In the genomic region with DNA sequence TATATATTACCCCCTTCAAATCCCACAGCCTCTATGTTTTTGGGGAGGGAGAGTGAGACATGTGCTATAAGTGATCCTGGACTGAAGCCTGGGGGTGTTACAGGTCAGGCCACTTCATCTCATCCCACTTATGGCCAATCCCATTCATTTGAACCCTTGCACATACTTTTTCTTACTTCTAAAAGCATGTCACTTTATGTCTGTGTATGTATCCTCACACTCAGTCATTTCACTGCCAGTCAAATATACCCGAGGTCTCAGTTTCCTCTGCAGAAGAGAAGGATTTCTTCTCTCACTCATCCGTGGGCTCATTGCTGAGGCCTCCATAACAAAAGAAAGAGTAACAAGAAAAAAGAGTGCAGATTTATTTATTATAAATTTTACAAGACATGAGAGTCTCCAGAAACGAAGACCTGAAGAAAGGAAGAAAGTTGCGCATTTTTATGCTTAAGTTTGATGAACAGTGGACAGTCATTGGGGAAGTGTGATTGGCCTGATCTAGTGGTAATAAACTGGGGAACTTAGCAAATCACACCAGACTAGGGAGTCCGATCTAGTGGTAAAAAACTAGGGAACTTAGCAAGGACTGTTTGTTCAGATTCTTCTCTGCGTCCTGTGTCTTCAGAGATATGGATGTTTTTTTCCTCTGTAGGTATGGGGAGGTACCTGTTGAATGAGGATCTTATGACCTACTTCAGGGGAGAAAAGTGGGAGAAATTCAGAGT, we compare ENCODE assay signal across 20 cellular contexts. TPM values are rescaled to one million over a fixed set of nuclear protein-coding genes. Genes with fewer than 3 reads are reported as not detected.
DNase-seq lines count a peak whose midpoint lies in the region; ATAC-seq and TF ChIP-seq lines count a peak whose summit lies in the region.
"Had no signal": no experiment of that assay in that cellular context is flagged by ENCODE, and none has a peak within 500 bp of the region (broad histone marks: within the 10 kb centered on the region; RNA-seq: fewer than 3 reads in every experiment).

No MANE protein-coding gene starts in this region.

- peak overlapping the region; percentile 24 for H3K4me3 Mint-ChIP-seq in T-helper 2 cell treated with Interferon-gamma antibody and Interleukin-4, amounts not matched to agents 5 μg/mL and 100 μg/mL, for 36 hours
- no peak overlapping the region for H3K4me3 Mint-ChIP-seq in activated naive CD4-positive, alpha-beta T cell treated with anti-CD3 and anti-CD28 coated beads, Interleukin-2, amount 10 ng/mL, durations not matched to agents 7 days and 5 days
- peak overlapping the region; percentile 41 for H3K4me3 Mint-ChIP-seq in activated T-helper 1 cell treated with anti-CD3 and anti-CD28 coated beads, Interleukin-12 subunit alpha, Interleukin-12 subunit beta, Interleukin-2, Interleukin-4 antibody, amounts not matched to agents 30 ng/mL and 10 ng/mL and 1 ng/mL, durations not matched to agents 14 hours and 24 hours and 36 hours
- H3K4me3 Mint-ChIP-seq in stimulated activated effector memory CD8-positive, alpha-beta T cell treated with anti-CD3 and anti-CD28 coated beads, Interleukin-12 subunit alpha, Interleukin-12 subunit beta, amount 100 ng/mL, for 72 hours = no peak overlapping the region

- peaks cover 3% of the 10 kb centered on the region for H3K36me3 Mint-ChIP-seq in T-helper 2 cell treated with Interferon-gamma antibody and Interleukin-4, amounts not matched to agents 5 μg/mL and 100 μg/mL, for 36 hours (ENCODE audit: low read depth)
- peaks cover 0 to 5% of the 10 kb centered on the region in 2 donors for H3K36me3 Mint-ChIP-seq in activated naive CD4-positive, alpha-beta T cell treated with anti-CD3 and anti-CD28 coated beads, Interleukin-2, amount 50 U/mL, for 72 hours
- H3K36me3 Mint-ChIP-seq in activated naive CD4-positive, alpha-beta T cell treated with anti-CD3 and anti-CD28 coated beads, Interleukin-2, amount 10 ng/mL, durations not matched to agents 7 days and 5 days = peaks cover 5% of the 10 kb centered on the region
- peaks cover 4% of the 10 kb centered on the region for H3K36me3 Mint-ChIP-seq in activated T-helper 1 cell treated with anti-CD3 and anti-CD28 coated beads, Interleukin-12 subunit alpha, Interleukin-12 subunit beta, Interleukin-2, Interleukin-4 antibody, amounts not matched to agents 30 ng/mL and 10 ng/mL and 1 ng/mL, durations not matched to agents 14 hours and 24 hours and 36 hours (ENCODE audit: low read depth)
- no peaks in the 10 kb centered on the region for H3K36me3 Mint-ChIP-seq in stimulated activated effector memory CD8-positive, alpha-beta T cell treated with anti-CD3 and anti-CD28 coated beads, Interleukin-12 subunit alpha, Interleukin-12 subunit beta, amount 100 ng/mL, for 72 hours

- ATAC-seq in activated naive CD4-positive, alpha-beta T cell treated with anti-CD3 and anti-CD28 coated beads, Interleukin-2, amount 50 U/mL, for 72 hours = peak; percentile 38 to 65
- peak; percentile 43 for ATAC-seq in stimulated activated effector memory CD8-positive, alpha-beta T cell treated with anti-CD3 and anti-CD28 coated beads, Interleukin-12 subunit alpha, Interleukin-12 subunit beta, amount 100 ng/mL, for 72 hours
- ATAC-seq in HG02588 (IDR thresholded peaks at IDR 0.05; ENCODE audit: unreplicated experiment) = no peak
- ATAC-seq: K562 had no signal

- intact Hi-C loops in activated T-helper 1 cell treated with anti-CD3 and anti-CD28 coated beads, Interleukin-12 subunit alpha, Interleukin-12 subunit beta, Interleukin-2, Interleukin-4 antibody, amounts not matched to agents 30 ng/mL and 10 ng/mL and 1 ng/mL, durations not matched to agents 14 hours and 24 hours and 36 hours (cut with micrococcal nuclease) = loop anchor here (1.0 to 5.0 kb wide), 11 partner anchors 9 to 256 kb away; no protein-coding TSS in a partner anchor

- H3K27me3 Mint-ChIP-seq in T-helper 2 cell treated with Interferon-gamma antibody and Interleukin-4, amounts not matched to agents 5 μg/mL and 100 μg/mL, for 36 hours (ENCODE audit: low read depth) = peaks cover 3% of the 10 kb centered on the region
- no peaks in the 10 kb centered on the region for H3K27me3 Mint-ChIP-seq in activated naive CD4-positive, alpha-beta T cell treated with anti-CD3 and anti-CD28 coated beads, Interleukin-2, amount 10 ng/mL, durations not matched to agents 7 days and 5 days
- no peaks in the 10 kb centered on the region for H3K27me3 Mint-ChIP-seq in activated T-helper 1 cell treated with anti-CD3 and anti-CD28 coated beads, Interleukin-12 subunit alpha, Interleukin-12 subunit beta, Interleukin-2, Interleukin-4 antibody, amounts not matched to agents 30 ng/mL and 10 ng/mL and 1 ng/mL, durations not matched to agents 14 hours and 24 hours and 36 hours (ENCODE audit: insufficient read depth)

- no peak for DNase-seq in T-helper 2 cell treated with Interferon-gamma antibody and Interleukin-4, amounts not matched to agents 5 μg/mL and 100 μg/mL, for 36 hours (ENCODE audit: low spot score)
- DNase-seq in T-helper 2 cell (no peak), coronary artery (ENCODE audit: low spot score) (no peak)
- DNase-seq in activated naive CD4-positive, alpha-beta T cell treated with anti-CD3 and anti-CD28 coated beads, Interleukin-2, amount 50 U/mL, for 72 hours (ENCODE audit: low spot score in 2 of 2) = no peak
- DNase-seq in activated naive CD4-positive, alpha-beta T cell treated with anti-CD3 and anti-CD28 coated beads, Interleukin-2, amount 10 ng/mL, durations not matched to agents 7 days and 5 days = no peak
- DNase-seq in activated T-helper 1 cell treated with anti-CD3 and anti-CD28 coated beads, Interleukin-12 subunit alpha, Interleukin-12 subunit beta, Interleukin-2, Interleukin-4 antibody, amounts not matched to agents 30 ng/mL and 10 ng/mL and 1 ng/mL, durations not matched to agents 14 hours and 24 hours and 36 hours (ENCODE audit: low spot score) = no peak
- no peak for DNase-seq in stimulated activated effector memory CD8-positive, alpha-beta T cell treated with anti-CD3 and anti-CD28 coated beads, Interleukin-12 subunit alpha, Interleukin-12 subunit beta, amount 100 ng/mL, for 72 hours (ENCODE audit: low spot score in 2 of 2)
- DNase-seq: Caco-2, DMS153, GOT3, NCI-H1436 treated with DMSO at 0.1 percent for 48 hours, NCI-H2029 treated with DMSO at 0.1 percent for 48 hours, NCI-H2171 treated with DMSO at 0.1 percent for 48 hours, NCI-H748 treated with DMSO at 0.1 percent for 48 hours had no signal

- TF ChIP-seq CTCF in coronary artery (IDR thresholded peaks at IDR 0.05) = no peak

- peaks cover 22% of the 10 kb centered on the region for H3K4me1 Mint-ChIP-seq in T-helper 2 cell treated with Interferon-gamma antibody and Interleukin-4, amounts not matched to agents 5 μg/mL and 100 μg/mL, for 36 hours (ENCODE audit: low read depth)
- peaks cover 35% of the 10 kb centered on the region for H3K4me1 Mint-ChIP-seq in activated naive CD4-positive, alpha-beta T cell treated with anti-CD3 and anti-CD28 coated beads, Interleukin-2, amount 10 ng/mL, durations not matched to agents 7 days and 5 days
- H3K4me1 Mint-ChIP-seq in activated T-helper 1 cell treated with anti-CD3 and anti-CD28 coated beads, Interleukin-12 subunit alpha, Interleukin-12 subunit beta, Interleukin-2, Interleukin-4 antibody, amounts not matched to agents 30 ng/mL and 10 ng/mL and 1 ng/mL, durations not matched to agents 14 hours and 24 hours and 36 hours (ENCODE audit: low read depth) = peaks cover 37% of the 10 kb centered on the region
- peaks cover 10% of the 10 kb centered on the region for H3K4me1 Mint-ChIP-seq in stimulated activated effector memory CD8-positive, alpha-beta T cell treated with anti-CD3 and anti-CD28 coated beads, Interleukin-12 subunit alpha, Interleukin-12 subunit beta, amount 100 ng/mL, for 72 hours

- no peak overlapping the region for H3K4me3 ChIP-seq in coronary artery
- H3K4me3 ChIP-seq: BLaER1, K562 had no signal

- peak overlapping the region; percentile 12 for H3K27ac Mint-ChIP-seq in T-helper 2 cell treated with Interferon-gamma antibody and Interleukin-4, amounts not matched to agents 5 μg/mL and 100 μg/mL, for 36 hours
- peak overlapping the region in 1 of 2 donors; percentile 91 for H3K27ac Mint-ChIP-seq in activated naive CD4-positive, alpha-beta T cell treated with anti-CD3 and anti-CD28 coated beads, Interleukin-2, amount 50 U/mL, for 72 hours
- H3K27ac Mint-ChIP-seq in activated naive CD4-positive, alpha-beta T cell treated with anti-CD3 and anti-CD28 coated beads, Interleukin-2, amount 10 ng/mL, durations not matched to agents 7 days and 5 days = no peak overlapping the region
- H3K27ac Mint-ChIP-seq in activated T-helper 1 cell treated with anti-CD3 and anti-CD28 coated beads, Interleukin-12 subunit alpha, Interleukin-12 subunit beta, Interleukin-2, Interleukin-4 antibody, amounts not matched to agents 30 ng/mL and 10 ng/mL and 1 ng/mL, durations not matched to agents 14 hours and 24 hours and 36 hours = peak overlapping the region; percentile 91
- H3K27ac Mint-ChIP-seq in stimulated activated effector memory CD8-positive, alpha-beta T cell treated with anti-CD3 and anti-CD28 coated beads, Interleukin-12 subunit alpha, Interleukin-12 subunit beta, amount 100 ng/mL, for 72 hours = no peak overlapping the region

- H3K27ac ChIP-seq in coronary artery = no peak overlapping the region
- H3K27ac ChIP-seq: BLaER1 had no signal

- H3K9me3 Mint-ChIP-seq in T-helper 2 cell treated with Interferon-gamma antibody and Interleukin-4, amounts not matched to agents 5 μg/mL and 100 μg/mL, for 36 hours = no peaks in the 10 kb centered on the region
- H3K9me3 Mint-ChIP-seq in activated naive CD4-positive, alpha-beta T cell treated with anti-CD3 and anti-CD28 coated beads, Interleukin-2, amount 50 U/mL, for 72 hours = peaks cover 0 to 6% of the 10 kb centered on the region in 2 donors
- H3K9me3 Mint-ChIP-seq in activated naive CD4-positive, alpha-beta T cell treated with anti-CD3 and anti-CD28 coated beads, Interleukin-2, amount 10 ng/mL, durations not matched to agents 7 days and 5 days = no peaks in the 10 kb centered on the region
- H3K9me3 Mint-ChIP-seq in activated T-helper 1 cell treated with anti-CD3 and anti-CD28 coated beads, Interleukin-12 subunit alpha, Interleukin-12 subunit beta, Interleukin-2, Interleukin-4 antibody, amounts not matched to agents 30 ng/mL and 10 ng/mL and 1 ng/mL, durations not matched to agents 14 hours and 24 hours and 36 hours = no peaks in the 10 kb centered on the region
- H3K9me3 Mint-ChIP-seq in stimulated activated effector memory CD8-positive, alpha-beta T cell treated with anti-CD3 and anti-CD28 coated beads, Interleukin-12 subunit alpha, Interleukin-12 subunit beta, amount 100 ng/mL, for 72 hours = no peaks in the 10 kb centered on the region

- CTCF ChIA-PET in activated naive CD4-positive, alpha-beta T cell treated with anti-CD3 and anti-CD28 coated beads, Interleukin-2, amount 10 ng/mL, durations not matched to agents 7 days and 5 days (lab: Charles Lee) = interaction anchor here (1.1 to 1.5 kb wide), 2 partner anchors 12 to 13 kb away, joined by 4 to 5 read pairs; no protein-coding TSS in a partner anchor

RNA-seq across cellular contexts. Expression of a gene that starts 52.1 kb away (rescaled TPM):
- total RNA-seq in activated naive CD4-positive, alpha-beta T cell treated with anti-CD3 and anti-CD28 coated beads, Interleukin-2, amount 50 U/mL, for 72 hours = 100 to 1,000 TPM in 1 of 2 donors, 10 to 100 TPM in 1; 54.4 to 117 TPM
- 143 and 150 TPM in 2 replicates for total RNA-seq in activated T-helper 1 cell treated with anti-CD3 and anti-CD28 coated beads, Interleukin-12 subunit alpha, Interleukin-12 subunit beta, Interleukin-2, Interleukin-4 antibody, amounts not matched to agents 30 ng/mL and 10 ng/mL and 1 ng/mL, durations not matched to agents 14 hours and 24 hours and 36 hours
- total RNA-seq: A172, Caco-2, K562, NCI-H460, RPMI7951 had no signal

Comparison
In these comparisons a context has a peak if more than half of its experiments do, and no peak if none do; other contexts are left out.
1. H3K27ac Mint-ChIP-seq: peak in T-helper 2 cell treated with Interferon-gamma antibody and Interleukin-4, amounts not matched to agents 5 μg/mL and 100 μg/mL, for 36 hours (single experiment) and activated T-helper 1 cell treated with anti-CD3 and anti-CD28 coated beads, Interleukin-12 subunit alpha, Interleukin-12 subunit beta, Interleukin-2, Interleukin-4 antibody, amounts not matched to agents 30 ng/mL and 10 ng/mL and 1 ng/mL, durations not matched to agents 14 hours and 24 hours and 36 hours (single experiment); none in activated naive CD4-positive, alpha-beta T cell treated with anti-CD3 and anti-CD28 coated beads, Interleukin-2, amount 10 ng/mL, durations not matched to agents 7 days and 5 days (single experiment) and stimulated activated effector memory CD8-positive, alpha-beta T cell treated with anti-CD3 and anti-CD28 coated beads, Interleukin-12 subunit alpha, Interleukin-12 subunit beta, amount 100 ng/mL, for 72 hours (single experiment).
2. H3K4me3 Mint-ChIP-seq: peak in T-helper 2 cell treated with Interferon-gamma antibody and Interleukin-4, amounts not matched to agents 5 μg/mL and 100 μg/mL, for 36 hours (single experiment) and activated T-helper 1 cell treated with anti-CD3 and anti-CD28 coated beads, Interleukin-12 subunit alpha, Interleukin-12 subunit beta, Interleukin-2, Interleukin-4 antibody, amounts not matched to agents 30 ng/mL and 10 ng/mL and 1 ng/mL, durations not matched to agents 14 hours and 24 hours and 36 hours (single experiment); none in activated naive CD4-positive, alpha-beta T cell treated with anti-CD3 and anti-CD28 coated beads, Interleukin-2, amount 10 ng/mL, durations not matched to agents 7 days and 5 days (single experiment) and stimulated activated effector memory CD8-positive, alpha-beta T cell treated with anti-CD3 and anti-CD28 coated beads, Interleukin-12 subunit alpha, Interleukin-12 subunit beta, amount 100 ng/mL, for 72 hours (single experiment).